In the genomic region with DNA sequence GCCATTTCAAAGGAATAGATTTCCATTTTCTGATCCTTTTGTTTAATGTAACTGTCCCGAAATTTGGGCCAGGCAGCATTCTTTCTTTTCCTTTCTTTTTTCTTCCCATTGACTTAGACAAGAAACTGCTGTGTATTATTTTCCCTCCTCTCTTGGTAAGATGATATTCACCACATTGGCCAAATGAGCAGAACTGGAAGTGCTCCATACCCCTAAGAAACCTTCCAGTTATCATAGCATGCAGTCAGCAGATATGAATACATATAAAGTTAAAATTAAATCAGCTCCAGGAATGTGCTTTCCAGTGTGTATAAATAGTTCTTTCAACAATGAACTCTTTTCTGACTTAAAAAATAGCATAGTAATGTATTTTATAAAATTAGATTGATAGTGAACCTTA, we compare ENCODE assay signal across 17 cellular contexts.
DNase-seq lines count a peak whose midpoint lies in the region; ATAC-seq lines count a peak whose summit lies in the region.
"Had no signal": no experiment of that assay in that cellular context is flagged by ENCODE, and none has a peak within 500 bp of the region (broad histone marks: within the 10 kb centered on the region; RNA-seq: fewer than 3 reads in every experiment).

No MANE protein-coding gene starts in this region.

- in situ Hi-C loops in KBM-7 (cut with MboI; ENCODE audit: low pct_unique_long_range_greater_than_20kb, low sequenced_read_pairs), result no loop called here

- H3K9me3 ChIP-seq in SK-N-MC (ENCODE audit: low read depth, low read length), result peaks cover 4% of the 10 kb centered on the region; the same call in 1 of the 2 replicates

- no peak for ATAC-seq in HG03571 (IDR thresholded peaks at IDR 0.05; ENCODE audit: unreplicated experiment)
- ATAC-seq: K562, Panc1 had no signal

- H3K27ac ChIP-seq in SK-N-MC, result 0 out of 2 replicates have a peak overlapping the region, but pooled peaks have one; percentile 27

- H3K4me3 ChIP-seq in SK-N-MC, result no peak overlapping the region
- H3K4me3 ChIP-seq: K562 had no signal

- DNase-seq in SK-N-MC (ENCODE audit: low read depth, low spot score) (no peak), dedifferentiated amniotic fluid mesenchymal stem cell (ENCODE audit: extremely low spot score) (peak; percentile 79), myocyte (ENCODE audit: low read depth) (peak; percentile 69), stromal cell of bone marrow (ENCODE audit: low read depth) (peak; percentile 81), KBM-7 (no peak), RPMI8226 (no peak)
- no peak for DNase-seq in activated naive CD4-positive, alpha-beta T cell (lab: John Stamatoyannopoulos, UW)
- DNase-seq: AML-193, Calu3, DMS79 treated with DMSO at 0.1 percent for 48 hours, GDM1, NCI-H1092, NCI-H1694 treated with DMSO at 0.1 percent for 48 hours, SHP77 treated with DMSO at 0.1 percent for 48 hours had no signal

- no peak overlapping the region for H3K9ac ChIP-seq in SK-N-MC (ENCODE audit: insufficient read length)

- H3K36me3 ChIP-seq in SK-N-MC (ENCODE audit: insufficient read depth, low read length), result peaks cover 5% of the 10 kb centered on the region; the same call in 1 of the 2 replicates

Comparison
In these comparisons a context has a peak if more than half of its experiments do, and no peak if none do; other contexts are left out.
1. DNase-seq: peak in dedifferentiated amniotic fluid mesenchymal stem cell (single experiment), myocyte (single experiment) and stromal cell of bone marrow (single experiment); none in SK-N-MC (single experiment), KBM-7 (single experiment), RPMI8226 (single experiment) and activated naive CD4-positive, alpha-beta T cell (0 of 4).